Comparison of ENCODE assay signal across 15 cellular contexts in genomic region chr3:190345878-190346277, GRCh38. TPM values are rescaled to one million over a fixed set of nuclear protein-coding genes. Genes with fewer than 3 reads are reported as not detected.
A peak's percentile ranks its signal among the peaks of the same experiment; 100 is the strongest.
DNase-seq lines count a peak whose midpoint lies in the region; ATAC-seq and TF ChIP-seq lines count a peak whose summit lies in the region.
"Had no signal": no experiment of that assay in that cellular context is flagged by ENCODE, and none has a peak within 500 bp of the region (broad histone marks: within the 10 kb centered on the region; RNA-seq: fewer than 3 reads in every experiment).

No MANE protein-coding gene starts in this region.

- intact Hi-C loops in left lung (cut with DNase I): no loop called here

- H3K4me3 Mint-ChIP-seq in chondrocyte (ENCODE audit: unreplicated experiment): no peak overlapping the region
- H3K4me3 Mint-ChIP-seq: activated CD4-positive, alpha-beta T cell treated with anti-CD3 and anti-CD28 coated beads for 36 hours had no signal

- TF ChIP-seq EP300 in upper lobe of left lung (IDR thresholded peaks at IDR 0.05): no peak

- no peaks in the 10 kb centered on the region for H3K36me3 ChIP-seq in left lung
- H3K36me3 ChIP-seq in upper lobe of left lung: no peaks in the 10 kb centered on the region
- H3K36me3 ChIP-seq: gastrocnemius medialis had no signal

- peak; percentile 38 for ATAC-seq in left lung
- ATAC-seq in upper lobe of left lung (ENCODE audit: low FRiP score in 2 of 2): no peak
- ATAC-seq in HG02840 (IDR thresholded peaks at IDR 0.05; ENCODE audit: low FRiP score, unreplicated experiment): no peak
- ATAC-seq in HG03460 (IDR thresholded peaks at IDR 0.05; ENCODE audit: unreplicated experiment): no peak
- ATAC-seq: activated CD4-positive, alpha-beta T cell treated with anti-CD3 and anti-CD28 coated beads for 36 hours; gastrocnemius medialis had no signal

- H3K4me3 ChIP-seq in left lung (no peak overlapping the region), upper lobe of left lung (no peak overlapping the region)
- H3K4me3 ChIP-seq: gastrocnemius medialis had no signal

- peaks cover 23% of the 10 kb centered on the region for H3K4me1 Mint-ChIP-seq in chondrocyte (ENCODE audit: low read depth)
- H3K4me1 Mint-ChIP-seq: activated CD4-positive, alpha-beta T cell treated with anti-CD3 and anti-CD28 coated beads for 36 hours had no signal

- peak; percentile 52 for DNase-seq in NCI-H460 (ENCODE audit: extremely low read depth, low read depth)
- no peak for DNase-seq in chondrocyte (ENCODE audit: low spot score)
- no peak for DNase-seq in left lung
- no peak for DNase-seq in upper lobe of left lung
- no peak for DNase-seq in HPDE6-E6E7 (ENCODE audit: extremely low spot score)
- no peak for DNase-seq in RPMI8226
- DNase-seq: activated CD4-positive, alpha-beta T cell treated with anti-CD3 and anti-CD28 coated beads for 36 hours; cerebellar nuclear complex; gastrocnemius medialis; NCI-H1105; NCI-H774 had no signal

- H3K27me3 Mint-ChIP-seq in chondrocyte (ENCODE audit: low read depth): no peaks in the 10 kb centered on the region

- H3K27me3 ChIP-seq in left lung: no peaks in the 10 kb centered on the region
- H3K27me3 ChIP-seq in upper lobe of left lung: no peaks in the 10 kb centered on the region
- H3K27me3 ChIP-seq: gastrocnemius medialis had no signal

- no peaks in the 10 kb centered on the region for H3K9me3 ChIP-seq in left lung
- H3K9me3 ChIP-seq in upper lobe of left lung: no peaks in the 10 kb centered on the region
- H3K9me3 ChIP-seq: gastrocnemius medialis had no signal

- 44 to 58% methylated on average over 4 of the region's 4 CpGs for WGBS in upper lobe of left lung, 2 donors

- H3K27ac Mint-ChIP-seq in chondrocyte (ENCODE audit: unreplicated experiment): peak overlapping the region; percentile 69
- H3K27ac Mint-ChIP-seq: activated CD4-positive, alpha-beta T cell treated with anti-CD3 and anti-CD28 coated beads for 36 hours; activated T-helper 2 cell treated with anti-CD3 and anti-CD28 coated beads, Interferon-gamma antibody, Interleukin-2, Interleukin-4, amounts not matched to agents 10 μg/mL and 5 μg/mL and 100 μg/mL, durations not matched to agents 14 hours and 24 hours and 36 hours had no signal

- H3K27ac ChIP-seq in left lung (peak overlapping the region; percentile 67 to 77), upper lobe of left lung (peak overlapping the region; percentile 53 to 65 (median 60))
- H3K27ac ChIP-seq: gastrocnemius medialis had no signal

- H3K9me3 Mint-ChIP-seq in chondrocyte (ENCODE audit: low read depth): peaks cover 14% of the 10 kb centered on the region
- H3K9me3 Mint-ChIP-seq: activated T-helper 2 cell treated with anti-CD3 and anti-CD28 coated beads, Interferon-gamma antibody, Interleukin-2, Interleukin-4, amounts not matched to agents 10 μg/mL and 5 μg/mL and 100 μg/mL, durations not matched to agents 14 hours and 24 hours and 36 hours had no signal

- H3K4me1 ChIP-seq in left lung (peaks cover 8% of the 10 kb centered on the region in 2 donors), upper lobe of left lung (peaks cover 9 to 17% (median 12%) of the 10 kb centered on the region in 4 donors)
- H3K4me1 ChIP-seq: gastrocnemius medialis had no signal

- TF ChIP-seq CTCF in chondrocyte (IDR thresholded peaks at IDR 0.05) (no peak), left lung (IDR thresholded peaks at IDR 0.05) (no peak), upper lobe of left lung (IDR thresholded peaks at IDR 0.05) (no peak)

- peaks cover 1% of the 10 kb centered on the region for H3K36me3 Mint-ChIP-seq in chondrocyte (ENCODE audit: low read depth)

- no peak for TF ChIP-seq POLR2A in upper lobe of left lung (IDR thresholded peaks at IDR 0.05)

RNA-seq across cellular contexts. Expression of gene CLDN1, which starts 23.6 kb away (rescaled TPM):
- 115 and 121 TPM in 2 replicates for total RNA-seq in NCI-H460 (2014; rRNA removed; shearing (Covaris generic))
- polyA plus RNA-seq in NCI-H460 (2014; cell fraction: nucleus; rRNA removed): 30.0 and 36.9 TPM in 2 replicates
- 7.3 to 13.8 TPM (median 13.1 TPM) in 3 replicates for total RNA-seq in chondrocyte
- 10 to 100 TPM; 37.4 to 78.8 TPM for total RNA-seq in left lung
- 10 to 100 TPM in 3 of 6 donors, 1 to 10 TPM in 3; 2.7 to 26.8 (median 11.2) TPM for total RNA-seq in upper lobe of left lung

RNA-seq across cellular contexts. Expression of gene CLDN16, which starts 42.1 kb away (rescaled TPM):
- total RNA-seq in NCI-H460 (2014; rRNA removed; shearing (Covaris generic)): 0.78 and 0.87 TPM in 2 replicates
- 2.1 and 2.9 TPM in 2 replicates for polyA plus RNA-seq in NCI-H460 (2014; cell fraction: nucleus; rRNA removed)
- total RNA-seq in chondrocyte: 0.20 TPM in 1 of 3 replicates, not detected in the others
- total RNA-seq in left lung: 1 to 10 TPM in 1 of 2 donors, under 1 TPM in 1; 0.18 to 1.1 TPM
- 1 to 10 TPM in 2 of 6 donors, under 1 TPM in 4; 0.06 to 1.7 (median 0.32) TPM for total RNA-seq in upper lobe of left lung
- total RNA-seq: activated CD4-positive, alpha-beta T cell treated with anti-CD3 and anti-CD28 coated beads for 36 hours; activated T-helper 2 cell treated with anti-CD3 and anti-CD28 coated beads, Interferon-gamma antibody, Interleukin-2, Interleukin-4, amounts not matched to agents 10 μg/mL and 5 μg/mL and 100 μg/mL, durations not matched to agents 14 hours and 24 hours and 36 hours; gastrocnemius medialis; posterior vena cava had no signal
